ENCODE assay signal across 9 cellular contexts in genomic region chr3:9400626-9401025, GRCh38. TPM values are rescaled to one million over a fixed set of nuclear protein-coding genes. Genes with fewer than 3 reads are reported as not detected.
DNase-seq lines count a peak whose midpoint lies in the region; ATAC-seq and TF ChIP-seq lines count a peak whose summit lies in the region.
"Had no signal": no experiment of that assay in that cellular context is flagged by ENCODE, and none has a peak within 500 bp of the region (broad histone marks: within the 10 kb centered on the region; RNA-seq: fewer than 3 reads in every experiment).

No MANE protein-coding gene starts in this region.

- H3K36me3 ChIP-seq in GM06990 (ENCODE audit: control insufficient read depth, insufficient read depth, low read length) = no peaks in the 10 kb centered on the region

- H3K4me1 Mint-ChIP-seq in osteocyte (ENCODE audit: unreplicated experiment) = peaks cover 68% of the 10 kb centered on the region

- H3K27me3 ChIP-seq in GM06990 (replicated peaks; ENCODE audit: control insufficient read depth, insufficient read depth, low read length) = no peaks in the 10 kb centered on the region

- no peaks in the 10 kb centered on the region for H3K27me3 Mint-ChIP-seq in osteocyte (ENCODE audit: unreplicated experiment)

- TF ChIP-seq CTCF in GM06990 (IDR thresholded peaks at IDR 0.05; ENCODE audit: insufficient read depth, low read length, poor library complexity, severe bottlenecking) = no peak
- TF ChIP-seq CTCF in NB4 (IDR thresholded peaks at IDR 0.05; ENCODE audit: low read depth, low read length) = no peak
- no peak for TF ChIP-seq CTCF in coronary artery (IDR thresholded peaks at IDR 0.05)
- TF ChIP-seq CTCF in osteocyte (IDR thresholded peaks at IDR 0.05) = no peak

- H3K4me3 Mint-ChIP-seq in osteocyte (ENCODE audit: unreplicated experiment) = peak overlapping the region; percentile 60

- ATAC-seq in HG02759 (IDR thresholded peaks at IDR 0.05; ENCODE audit: unreplicated experiment) = no peak

- H3K4me3 ChIP-seq in GM06990 (replicated peaks; ENCODE audit: low read depth, low read length) (peak overlapping the region; percentile 92; the same call in 1 of the 2 replicates), NB4 (ENCODE audit: low read depth, low read length) (peak overlapping the region; percentile 86), coronary artery (peak overlapping the region; percentile 5)

- H3K9me3 Mint-ChIP-seq in osteocyte (ENCODE audit: unreplicated experiment) = no peaks in the 10 kb centered on the region

- peak overlapping the region; percentile 97 for H3K27ac Mint-ChIP-seq in osteocyte (ENCODE audit: unreplicated experiment)

- no peak for TF ChIP-seq POLR2A in NB4 (IDR thresholded peaks at IDR 0.05; ENCODE audit: extremely low read depth, insufficient read length)

- DNase-seq in GM06990 (ENCODE audit: extremely low read depth, insufficient read length) (no peak), NB4 (ENCODE audit: low read depth) (no peak), coronary artery (ENCODE audit: low spot score) (no peak), osteocyte (ENCODE audit: extremely low spot score, unreplicated experiment) (no peak), mesenteric fat pad (ENCODE audit: low spot score) (no peak), DMS53 treated with DMSO at 0.1 percent for 48 hours (lab: John Stamatoyannopoulos, UW; ENCODE audit: unreplicated experiment) (no peak), NCI-H510A treated with DMSO at 0.1 percent for 48 hours (lab: John Stamatoyannopoulos, UW) (no peak)
- DNase-seq: small intestine had no signal

- H3K27ac ChIP-seq in coronary artery = peak overlapping the region; percentile 57 to 100

- no peaks in the 10 kb centered on the region for H3K36me3 Mint-ChIP-seq in osteocyte (ENCODE audit: unreplicated experiment)

RNA-seq across cellular contexts. Expression of gene SETD5, which starts 3.2 kb away (rescaled TPM):
- 154 and 161 TPM in 2 replicates for total RNA-seq in osteocyte
- total RNA-seq in mesenteric fat pad = 127 TPM

RNA-seq across cellular contexts. Expression of gene THUMPD3, which starts 37.8 kb away (rescaled TPM):
- total RNA-seq in osteocyte (43.2 and 45.4 TPM in 2 replicates), mesenteric fat pad (43.0 TPM)

Comparison
In these comparisons a context has a peak if more than half of its experiments do, and no peak if none do; other contexts are left out.
1. H3K4me3 ChIP-seq: peak in every context shown above with its lines; median percentile 92 in GM06990; 86 in NB4; 5 in coronary artery.